Comparison of ENCODE assay signal across 1 cellular context in the genomic region with DNA sequence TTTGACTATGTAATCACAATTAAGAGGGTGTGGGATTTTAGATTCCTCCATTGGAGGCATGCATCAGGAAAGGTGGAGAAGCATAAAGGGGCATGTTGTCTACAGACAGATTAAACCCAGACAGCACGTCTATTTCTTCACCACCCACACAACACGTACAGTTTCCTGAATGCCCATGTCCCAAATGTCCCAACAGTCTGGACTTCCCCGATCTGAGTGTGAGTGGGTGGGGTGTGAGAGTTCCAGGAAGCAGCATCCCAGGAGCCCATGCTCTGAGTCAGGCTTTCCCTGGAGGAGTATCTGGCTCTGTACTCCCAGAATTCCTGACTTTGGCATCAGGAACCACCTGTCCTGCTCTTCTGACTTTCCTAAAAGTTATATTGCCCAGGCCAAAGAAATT.
TF ChIP-seq lines count a peak whose summit lies in the region.

No MANE protein-coding gene starts in this region.

TF ChIP-seq in GM23338, 12 proteins besides CTCF, POLR2A, EP300 and RAD21 (continued from another document):
- TF ChIP-seq, protein P1, sequence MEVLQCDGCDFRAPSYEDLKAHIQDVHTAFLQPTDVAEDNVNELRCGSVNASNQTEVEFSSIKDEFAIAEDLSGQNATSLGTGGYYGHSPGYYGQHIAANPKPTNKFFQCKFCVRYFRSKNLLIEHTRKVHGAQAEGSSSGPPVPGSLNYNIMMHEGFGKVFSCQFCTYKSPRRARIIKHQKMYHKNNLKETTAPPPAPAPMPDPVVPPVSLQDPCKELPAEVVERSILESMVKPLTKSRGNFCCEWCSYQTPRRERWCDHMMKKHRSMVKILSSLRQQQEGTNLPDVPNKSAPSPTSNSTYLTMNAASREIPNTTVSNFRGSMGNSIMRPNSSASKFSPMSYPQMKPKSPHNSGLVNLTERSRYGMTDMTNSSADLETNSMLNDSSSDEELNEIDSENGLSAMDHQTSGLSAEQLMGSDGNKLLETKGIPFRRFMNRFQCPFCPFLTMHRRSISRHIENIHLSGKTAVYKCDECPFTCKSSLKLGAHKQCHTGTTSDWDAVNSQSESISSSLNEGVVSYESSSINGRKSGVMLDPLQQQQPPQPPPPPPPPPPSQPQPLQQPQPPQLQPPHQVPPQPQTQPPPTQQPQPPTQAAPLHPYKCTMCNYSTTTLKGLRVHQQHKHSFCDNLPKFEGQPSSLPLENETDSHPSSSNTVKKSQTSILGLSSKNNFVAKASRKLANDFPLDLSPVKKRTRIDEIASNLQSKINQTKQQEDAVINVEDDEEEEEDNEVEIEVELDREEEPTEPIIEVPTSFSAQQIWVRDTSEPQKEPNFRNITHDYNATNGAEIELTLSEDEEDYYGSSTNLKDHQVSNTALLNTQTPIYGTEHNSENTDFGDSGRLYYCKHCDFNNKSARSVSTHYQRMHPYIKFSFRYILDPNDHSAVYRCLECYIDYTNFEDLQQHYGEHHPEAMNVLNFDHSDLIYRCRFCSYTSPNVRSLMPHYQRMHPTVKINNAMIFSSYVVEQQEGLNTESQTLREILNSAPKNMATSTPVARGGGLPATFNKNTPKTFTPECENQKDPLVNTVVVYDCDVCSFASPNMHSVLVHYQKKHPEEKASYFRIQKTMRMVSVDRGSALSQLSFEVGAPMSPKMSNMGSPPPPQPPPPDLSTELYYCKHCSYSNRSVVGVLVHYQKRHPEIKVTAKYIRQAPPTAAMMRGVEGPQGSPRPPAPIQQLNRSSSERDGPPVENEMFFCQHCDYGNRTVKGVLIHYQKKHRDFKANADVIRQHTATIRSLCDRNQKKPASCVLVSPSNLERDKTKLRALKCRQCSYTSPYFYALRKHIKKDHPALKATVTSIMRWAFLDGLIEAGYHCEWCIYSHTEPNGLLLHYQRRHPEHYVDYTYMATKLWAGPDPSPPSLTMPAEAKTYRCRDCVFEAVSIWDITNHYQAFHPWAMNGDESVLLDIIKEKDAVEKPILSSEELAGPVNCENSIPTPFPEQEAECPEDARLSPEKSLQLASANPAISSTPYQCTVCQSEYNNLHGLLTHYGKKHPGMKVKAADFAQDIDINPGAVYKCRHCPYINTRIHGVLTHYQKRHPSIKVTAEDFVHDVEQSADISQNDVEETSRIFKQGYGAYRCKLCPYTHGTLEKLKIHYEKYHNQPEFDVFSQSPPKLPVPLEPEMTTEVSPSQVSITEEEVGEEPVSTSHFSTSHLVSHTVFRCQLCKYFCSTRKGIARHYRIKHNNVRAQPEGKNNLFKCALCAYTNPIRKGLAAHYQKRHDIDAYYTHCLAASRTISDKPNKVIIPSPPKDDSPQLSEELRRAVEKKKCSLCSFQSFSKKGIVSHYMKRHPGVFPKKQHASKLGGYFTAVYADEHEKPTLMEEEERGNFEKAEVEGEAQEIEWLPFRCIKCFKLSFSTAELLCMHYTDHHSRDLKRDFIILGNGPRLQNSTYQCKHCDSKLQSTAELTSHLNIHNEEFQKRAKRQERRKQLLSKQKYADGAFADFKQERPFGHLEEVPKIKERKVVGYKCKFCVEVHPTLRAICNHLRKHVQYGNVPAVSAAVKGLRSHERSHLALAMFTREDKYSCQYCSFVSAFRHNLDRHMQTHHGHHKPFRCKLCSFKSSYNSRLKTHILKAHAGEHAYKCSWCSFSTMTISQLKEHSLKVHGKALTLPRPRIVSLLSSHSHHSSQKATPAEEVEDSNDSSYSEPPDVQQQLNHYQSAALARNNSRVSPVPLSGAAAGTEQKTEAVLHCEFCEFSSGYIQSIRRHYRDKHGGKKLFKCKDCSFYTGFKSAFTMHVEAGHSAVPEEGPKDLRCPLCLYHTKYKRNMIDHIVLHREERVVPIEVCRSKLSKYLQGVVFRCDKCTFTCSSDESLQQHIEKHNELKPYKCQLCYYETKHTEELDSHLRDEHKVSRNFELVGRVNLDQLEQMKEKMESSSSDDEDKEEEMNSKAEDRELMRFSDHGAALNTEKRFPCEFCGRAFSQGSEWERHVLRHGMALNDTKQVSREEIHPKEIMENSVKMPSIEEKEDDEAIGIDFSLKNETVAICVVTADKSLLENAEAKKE (CRISPR knock-in tag; IDR thresholded peaks at IDR 0.05), result no peak
- TF ChIP-seq POLR2AphosphoS5 (IDR thresholded peaks at IDR 0.05; ENCODE audit: low read depth), result no peak
- no peak for TF ChIP-seq JUNB (IDR thresholded peaks at IDR 0.05; ENCODE audit: unreplicated experiment)
- no peak for TF ChIP-seq CREB1 (CRISPR knock-in tag; IDR thresholded peaks at IDR 0.05; ENCODE audit: low read depth)
- no peak for TF ChIP-seq ZNF114 (CRISPR knock-in tag; IDR thresholded peaks at IDR 0.05)
- no peak for TF ChIP-seq NANOG (IDR thresholded peaks at IDR 0.05; ENCODE audit: borderline replicate concordance)
